22 cellular contexts compared by ENCODE assay signal in the genomic region with DNA sequence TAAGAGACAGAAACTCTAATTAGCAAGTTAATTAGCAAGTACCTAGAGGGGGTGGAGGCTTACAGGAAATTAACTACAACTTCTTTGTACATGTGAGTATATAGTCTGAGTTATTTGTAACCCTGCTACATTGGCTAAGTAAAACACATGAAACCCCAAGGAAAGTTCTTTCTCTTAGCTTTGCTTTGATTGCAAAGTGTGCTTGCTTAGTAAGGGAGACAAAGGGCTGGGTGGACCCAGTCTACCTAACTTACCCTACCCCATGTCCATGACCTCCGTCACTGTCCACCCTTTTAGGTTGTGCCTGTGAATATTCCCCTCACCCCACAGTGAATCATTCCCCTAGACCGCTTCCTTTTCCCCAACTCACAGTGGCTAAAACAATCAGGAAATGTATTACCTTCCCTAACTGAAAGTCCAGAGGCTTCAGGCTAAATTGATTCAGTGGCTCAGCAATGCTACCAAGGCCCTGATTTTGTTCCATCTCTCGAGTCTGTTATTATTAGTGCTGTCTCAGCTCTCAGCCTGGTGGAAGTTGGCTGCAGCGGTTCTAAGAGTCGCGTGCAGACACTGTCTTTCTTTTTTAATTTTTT. TPM values are rescaled to one million over a fixed set of nuclear protein-coding genes. Genes with fewer than 3 reads are reported as not detected.
A peak's percentile ranks its signal among the peaks of the same experiment; 100 is the strongest.
DNase-seq lines count a peak whose midpoint lies in the region; ATAC-seq, FAIRE-seq and TF ChIP-seq lines count a peak whose summit lies in the region.
"Had no signal": no experiment of that assay in that cellular context is flagged by ENCODE, and none has a peak within 500 bp of the region (broad histone marks: within the 10 kb centered on the region; RNA-seq: fewer than 3 reads in every experiment).

No MANE protein-coding gene starts in this region.

- no peak overlapping the region for H3K4me2 ChIP-seq in trophoblast cell (ENCODE audit: low read length)
- H3K4me2 ChIP-seq: hepatocyte had no signal

- no peak overlapping the region for H3K9ac ChIP-seq in trophoblast cell (ENCODE audit: low read length)

- H3K27me3 ChIP-seq in SJSA1 (replicated peaks) = no peaks in the 10 kb centered on the region
- no peaks in the 10 kb centered on the region for H3K27me3 ChIP-seq in trophoblast cell (ENCODE audit: insufficient read depth, low read length)
- H3K27me3 ChIP-seq: hepatocyte, left lung, uterus had no signal

- H2BK120ac ChIP-seq in trophoblast cell (ENCODE audit: insufficient read depth, low read length, poor library complexity) = peak overlapping the region; percentile 82

- no peak for ATAC-seq in GM18868 (IDR thresholded peaks at IDR 0.05; ENCODE audit: unreplicated experiment)
- ATAC-seq: CD8-positive, alpha-beta T cell; naive thymus-derived CD4-positive, alpha-beta T cell; right cardiac atrium; stimulated activated effector memory CD8-positive, alpha-beta T cell treated with anti-CD3 and anti-CD28 coated beads, Interleukin-12 subunit alpha, Interleukin-12 subunit beta, amount 100 ng/mL, for 72 hours had no signal

- peak overlapping the region; percentile 39 for H3K27ac ChIP-seq in SJSA1
- peak overlapping the region; percentile 27 for H3K27ac ChIP-seq in trophoblast cell (ENCODE audit: low read depth, low read length)
- H3K27ac ChIP-seq: hepatocyte, left lung, uterus had no signal

- H2AFZ ChIP-seq in trophoblast cell (ENCODE audit: insufficient read depth, low read length, poor library complexity) = no peak overlapping the region
- H2AFZ ChIP-seq: hepatocyte had no signal

- H3K4me1 ChIP-seq in SJSA1 (replicated peaks) = peaks cover 16% of the 10 kb centered on the region
- peaks cover 4 to 7% of the 10 kb centered on the region in 2 experiments for H3K4me1 ChIP-seq in trophoblast cell (ENCODE audit: control insufficient read depth in 1 of 2, insufficient read depth in 2 of 2, low read length in 2 of 2)
- H3K4me1 ChIP-seq: left lung, uterus had no signal

- H3K79me1 ChIP-seq in trophoblast cell (ENCODE audit: low read length) = peaks cover 7% of the 10 kb centered on the region

- H3K9me3 ChIP-seq in SJSA1 (replicated peaks) = no peaks in the 10 kb centered on the region
- H3K9me3 ChIP-seq in trophoblast cell (ENCODE audit: insufficient read depth, low read depth, low read length) = no peaks in the 10 kb centered on the region
- H3K9me3 ChIP-seq: left lung, uterus had no signal

- no peak overlapping the region for H3K4me3 ChIP-seq in SJSA1
- H3K4me3 ChIP-seq in epithelial cell of esophagus (ENCODE audit: low read length) = no peak overlapping the region
- H3K4me3 ChIP-seq in trophoblast cell (ENCODE audit: low read depth, low read length) = no peak overlapping the region
- H3K4me3 ChIP-seq: hepatocyte, left lung, uterus had no signal

- H3K14ac ChIP-seq in trophoblast cell (ENCODE audit: low read length) = peak overlapping the region; percentile 52

- H3K23ac ChIP-seq in trophoblast cell (ENCODE audit: low read length) = no peak overlapping the region

- H4K8ac ChIP-seq in trophoblast cell (ENCODE audit: low read depth, low read length) = no peak overlapping the region

- TF ChIP-seq POLR2A in H54 (IDR thresholded peaks at IDR 0.05; ENCODE audit: low read depth, low read length) = no peak

- H4K91ac ChIP-seq in trophoblast cell (ENCODE audit: low read depth, low read length) = no peak overlapping the region

- H4K12ac ChIP-seq in trophoblast cell (ENCODE audit: low read depth, low read length) = no peak overlapping the region

- H2BK5ac ChIP-seq in trophoblast cell (ENCODE audit: low read depth, low read length, poor library complexity) = peak overlapping the region; percentile 27

- peak overlapping the region; percentile 95 for H2BK12ac ChIP-seq in trophoblast cell (ENCODE audit: low read length)

- no peak for TF ChIP-seq CTCF in epithelial cell of esophagus (IDR thresholded peaks at IDR 0.05; ENCODE audit: insufficient read depth, low read depth, low read length, missing control alignments)

- no peak overlapping the region for H2AK5ac ChIP-seq in trophoblast cell (ENCODE audit: low read length)

- peak; percentile 78 for FAIRE-seq in H54 (lab: Jason Lieb, UNC)

- no peaks in the 10 kb centered on the region for H3K79me2 ChIP-seq in trophoblast cell (ENCODE audit: control insufficient read depth, insufficient read depth, low read length, poor library complexity)
- H3K79me2 ChIP-seq: hepatocyte had no signal

- WGBS in trophoblast cell (ENCODE audit: extremely low coverage, insufficient coverage, insufficient read length) = no CpG with 5 or more reads among the region's 6 CpGs

- H3K36me3 ChIP-seq in SJSA1 (no peaks in the 10 kb centered on the region), trophoblast cell (ENCODE audit: control insufficient read depth in 1 of 2, insufficient read depth in 2 of 2, low read length in 2 of 2) (no peaks in the 10 kb centered on the region)
- H3K36me3 ChIP-seq: left lung, uterus had no signal

- no peak overlapping the region for H3K4ac ChIP-seq in trophoblast cell (ENCODE audit: low read depth, low read length)

- DNase-seq in H54 (ENCODE audit: insufficient read length, low spot score) = peak; percentile 19
- no peak for DNase-seq in SJSA1 (ENCODE audit: low read depth in 1 of 2, low spot score in 2 of 2)
- peak; percentile 93 for DNase-seq in epithelial cell of esophagus (ENCODE audit: low read depth)
- no peak for DNase-seq in trophoblast cell
- DNase-seq in stimulated activated CD4-positive, alpha-beta T cell treated with anti-CD3 and anti-CD28 coated beads, Interleukin-4, amount 100 ng/mL, for 4 hours = no peak
- no peak for DNase-seq in SW480 (ENCODE audit: low spot score)
- DNase-seq in DMS53 treated with DMSO at 0.1 percent for 48 hours (lab: John Stamatoyannopoulos, UW; ENCODE audit: unreplicated experiment) = no peak
- DNase-seq: activated CD4-positive, CD25-positive, alpha-beta regulatory T cell; activated naive CD4-positive, alpha-beta T cell treated with Interleukin-2 at 50 U/mL for 16 hours; caudate nucleus; CD8-positive, alpha-beta T cell; GF-D8; naive thymus-derived CD4-positive, alpha-beta T cell; NCI-H2171; right cardiac atrium; stimulated activated CD4-positive, alpha-beta T cell treated with anti-CD3 and anti-CD28 coated beads, Interleukin-4, amount 100 ng/mL, for 24 hours; uterus had no signal

- no peak overlapping the region for H3K18ac ChIP-seq in trophoblast cell (ENCODE audit: low read length)

RNA-seq across cellular contexts. Expression of gene RYR3, which starts 31.1 kb away (rescaled TPM):
- 7.9 and 10.3 TPM in 2 replicates for total RNA-seq in SJSA1 (2014; rRNA removed; shearing (Covaris generic))
- polyA plus RNA-seq in trophoblast cell (2013) = 5.4 and 6.1 TPM in 2 replicates
- total RNA-seq: CD8-positive, alpha-beta T cell; HT-29 had no signal

Comparison
In these comparisons a context has a peak if more than half of its experiments do, and no peak if none do; other contexts are left out.
1. DNase-seq: peak in H54 (single experiment) and epithelial cell of esophagus (single experiment); none in SJSA1 (0 of 2), trophoblast cell (0 of 2), stimulated activated CD4-positive, alpha-beta T cell treated with anti-CD3 and anti-CD28 coated beads, Interleukin-4, amount 100 ng/mL, for 4 hours (0 of 2), SW480 (single experiment) and DMS53 treated with DMSO at 0.1 percent for 48 hours (single experiment).